Comparison of ENCODE assay signal across 20 cellular contexts in the genomic region with DNA sequence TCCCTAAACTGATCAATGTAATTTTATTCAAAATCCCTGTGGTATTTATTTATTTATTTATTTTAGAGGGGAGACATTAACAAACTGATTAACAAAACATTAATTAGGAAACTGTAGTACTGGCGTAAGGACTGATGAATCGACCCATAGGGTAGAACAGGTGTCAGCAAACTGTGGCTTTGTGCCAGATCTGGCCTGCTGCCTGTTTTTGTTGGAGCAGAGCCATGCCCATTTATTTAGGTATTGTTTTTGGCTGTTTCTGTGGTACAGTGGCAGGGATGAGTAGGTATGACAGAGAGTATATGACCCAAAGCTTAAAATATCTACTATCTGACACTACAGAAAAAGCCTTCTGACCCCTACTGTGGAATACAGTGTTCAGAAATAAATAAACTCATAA.
DNase-seq lines count a peak whose midpoint lies in the region; ATAC-seq and TF ChIP-seq lines count a peak whose summit lies in the region.
"Had no signal": no experiment of that assay in that cellular context is flagged by ENCODE, and none has a peak within 500 bp of the region (broad histone marks: within the 10 kb centered on the region; RNA-seq: fewer than 3 reads in every experiment).

No MANE protein-coding gene starts in this region.

- DNase-seq in DMS 273 (lab: John Stamatoyannopoulos, UW; ENCODE audit: unreplicated experiment) (peak; percentile 70), HT-29 (ENCODE audit: low spot score) (peak; percentile 12), NCI-H446 (lab: John Stamatoyannopoulos, UW) (peak; percentile 26 to 77), glomerular visceral epithelial cell (ENCODE audit: extremely low spot score) (peak; percentile 13), uterus (no peak)
- DNase-seq: activated B cell treated with CpG ODN at 0.5 μM for 24 hours; activated naive CD8-positive, alpha-beta T cell treated with anti-CD3 and anti-CD28 coated beads, Interleukin-2, amount 50 U/mL, for 24 hours; H9; KG1; naive B cell; NCI-H1417 treated with DMSO at 0.1 percent for 48 hours; posterior cingulate gyrus; T-helper 17 cell; testis had no signal

- no peaks in the 10 kb centered on the region for H3K27me3 ChIP-seq in uterus
- H3K27me3 ChIP-seq: cardiac muscle cell, testis had no signal

- ATAC-seq in GM21528 (IDR thresholded peaks at IDR 0.05; ENCODE audit: low FRiP score, unreplicated experiment) (no peak), GM19035 (IDR thresholded peaks at IDR 0.05; ENCODE audit: unreplicated experiment) (no peak)
- ATAC-seq: activated naive CD8-positive, alpha-beta T cell treated with anti-CD3 and anti-CD28 coated beads, Interleukin-2, amount 50 U/mL, for 24 hours; esophagus mucosa; Right ventricle myocardium inferior; T-helper 17 cell had no signal

- peaks cover 0 to 6% of the 10 kb centered on the region in 2 donors for H3K9me3 ChIP-seq in uterus
- H3K9me3 ChIP-seq: testis had no signal

- no peaks in the 10 kb centered on the region for H3K36me3 ChIP-seq in uterus
- H3K36me3 ChIP-seq: cardiac muscle cell had no signal

- H3K4me1 ChIP-seq in uterus, result no peaks in the 10 kb centered on the region
- H3K4me1 ChIP-seq: testis had no signal

- no peak overlapping the region for H3K4me3 ChIP-seq in uterus
- H3K4me3 ChIP-seq: cardiac muscle cell, smooth muscle cell, testis had no signal

- TF ChIP-seq CTCF in uterus (IDR thresholded peaks at IDR 0.05), result no peak

- no peak overlapping the region for H3K27ac ChIP-seq in uterus
- H3K27ac ChIP-seq: cardiac muscle cell, testis had no signal

- intact Hi-C loops in uterus (cut with DNase I; ENCODE audit: low total_unique reads), result no loop called here

- no peak for TF ChIP-seq POLR2A in uterus (IDR thresholded peaks at IDR 0.05)

Comparison
In these comparisons a context has a peak if more than half of its experiments do, and no peak if none do; other contexts are left out.
1. DNase-seq: peak in DMS 273 (single experiment), HT-29 (single experiment), NCI-H446 (2 of 2) and glomerular visceral epithelial cell (single experiment); none in uterus (0 of 2).